ENCODE assay signal across 8 cellular contexts in the genomic region with DNA sequence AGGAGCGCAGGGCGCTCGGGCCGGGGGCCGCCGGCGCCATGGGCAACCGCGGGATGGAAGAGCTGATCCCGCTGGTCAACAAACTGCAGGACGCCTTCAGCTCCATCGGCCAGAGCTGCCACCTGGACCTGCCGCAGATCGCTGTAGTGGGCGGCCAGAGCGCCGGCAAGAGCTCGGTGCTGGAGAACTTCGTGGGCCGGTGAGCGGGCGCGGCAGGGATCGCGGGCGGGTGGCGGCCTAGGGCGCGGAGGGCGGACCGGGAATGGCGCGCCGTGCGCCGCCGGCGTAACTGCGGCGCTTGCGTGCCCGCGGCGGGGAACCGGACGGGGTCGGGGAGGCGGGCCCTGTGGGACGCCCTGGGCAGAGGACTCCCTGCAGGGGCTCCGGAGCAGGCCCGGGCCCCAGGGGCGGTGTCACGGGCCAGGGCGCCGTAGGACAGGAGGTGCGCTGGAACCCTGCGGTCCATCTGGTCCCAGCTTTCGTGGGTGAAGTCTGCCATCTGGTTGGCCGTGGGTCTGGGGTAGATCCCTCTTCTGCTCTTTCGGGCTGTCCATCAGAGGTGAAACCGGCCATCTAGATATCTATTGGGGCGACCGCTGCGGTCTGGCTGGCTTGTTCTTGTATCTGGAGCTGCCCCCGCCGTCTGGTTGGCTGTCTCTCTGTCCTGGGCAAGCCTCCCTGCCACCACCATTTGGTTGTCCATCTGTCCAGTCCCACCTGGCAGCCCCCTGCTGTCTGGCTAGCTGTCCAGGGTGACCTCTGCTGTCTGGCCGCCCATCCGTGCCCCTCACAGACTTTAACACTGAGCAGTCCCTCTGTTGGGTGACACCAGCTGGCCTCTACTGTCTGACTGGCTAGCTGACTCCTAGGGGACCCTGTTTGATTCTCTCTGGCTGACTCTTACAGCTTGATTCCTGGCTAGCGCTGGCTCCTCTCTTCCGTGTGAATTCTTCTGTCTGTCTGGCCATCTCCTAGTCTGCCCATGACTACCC. TPM values are rescaled to one million over a fixed set of nuclear protein-coding genes. Genes with fewer than 3 reads are reported as not detected.
DNase-seq lines count a peak whose midpoint lies in the region; ATAC-seq, FAIRE-seq and TF ChIP-seq lines count a peak whose summit lies in the region.

No MANE protein-coding gene starts in this region.

- H3K27me3 Mint-ChIP-seq in activated T-helper 17 cell treated with anti-CD3 and anti-CD28 coated beads, Interleukin-2, amount 50 U/mL, for 72 hours = no peaks in the 10 kb centered on the region
- H3K27me3 Mint-ChIP-seq in neural progenitor cell (ENCODE audit: insufficient read depth, low read depth) = peaks cover 2% of the 10 kb centered on the region

- H4K20me1 ChIP-seq in neural progenitor cell (ENCODE audit: low read depth) = peaks cover 43% of the 10 kb centered on the region

- H3K4me3 Mint-ChIP-seq in activated T-helper 17 cell treated with anti-CD3 and anti-CD28 coated beads, Interleukin-2, amount 50 U/mL, for 72 hours = peak overlapping the region; percentile 97
- peak overlapping the region; percentile 96 for H3K4me3 Mint-ChIP-seq in neural progenitor cell

- peak overlapping the region; percentile 96 for H3K4me2 ChIP-seq in neural progenitor cell

- peak overlapping the region; percentile 74 for H3K27ac ChIP-seq in neural progenitor cell

- peak overlapping the region; percentile 97 for H3K27ac Mint-ChIP-seq in activated T-helper 17 cell treated with anti-CD3 and anti-CD28 coated beads, Interleukin-2, amount 50 U/mL, for 72 hours
- peak overlapping the region; percentile 42 for H3K27ac Mint-ChIP-seq in neural progenitor cell

- peak; percentile 27 for DNase-seq in HCEC 1CT
- DNase-seq in NOMO-1 treated with DMSO at 0.1 percent for 48 hours (lab: John Stamatoyannopoulos, UW; ENCODE audit: unreplicated experiment) = peak; percentile 8
- DNase-seq in fibroblast of villous mesenchyme (ENCODE audit: low read depth) = peak; percentile 47
- peak; percentile 71 for DNase-seq in neural progenitor cell (ENCODE audit: low spot score)
- DNase-seq in urothelium cell line (ENCODE audit: low spot score) = peak; percentile 37

- peaks cover 11% of the 10 kb centered on the region for H3K36me3 Mint-ChIP-seq in activated T-helper 17 cell treated with anti-CD3 and anti-CD28 coated beads, Interleukin-2, amount 50 U/mL, for 72 hours (ENCODE audit: low read depth)
- peaks cover 2% of the 10 kb centered on the region for H3K36me3 Mint-ChIP-seq in neural progenitor cell

- peak overlapping the region; percentile 89 for H3K9ac ChIP-seq in neural progenitor cell

- H3K4me1 ChIP-seq in neural progenitor cell = peaks cover 10% of the 10 kb centered on the region

- no peak for FAIRE-seq in urothelium cell line (lab: Jason Lieb, UNC)

- H3K9me3 ChIP-seq in neural progenitor cell (ENCODE audit: low read depth) = no peaks in the 10 kb centered on the region

- H3K36me3 ChIP-seq in neural progenitor cell = no peaks in the 10 kb centered on the region

- no peaks in the 10 kb centered on the region for H3K27me3 ChIP-seq in neural progenitor cell

- H3K4me3 ChIP-seq in GM08714 (ENCODE audit: low read length) (peak overlapping the region; percentile 84), fibroblast of villous mesenchyme (ENCODE audit: low read depth, low read length) (peak overlapping the region; percentile 82), neural progenitor cell (peak overlapping the region; percentile 98)

- H3K4me1 Mint-ChIP-seq in activated T-helper 17 cell treated with anti-CD3 and anti-CD28 coated beads, Interleukin-2, amount 50 U/mL, for 72 hours = peaks cover 6% of the 10 kb centered on the region
- peaks cover 14% of the 10 kb centered on the region for H3K4me1 Mint-ChIP-seq in neural progenitor cell

- TF ChIP-seq CTCF in fibroblast of villous mesenchyme (IDR thresholded peaks at IDR 0.05; ENCODE audit: insufficient read depth, low read depth, low read length) = no peak
- no peak for TF ChIP-seq CTCF in neural progenitor cell (IDR thresholded peaks at IDR 0.05)

- H3F3A ChIP-seq in neural progenitor cell (ENCODE audit: low read depth) = peaks cover 11% of the 10 kb centered on the region

- peaks cover 55% of the 10 kb centered on the region for H3K79me2 ChIP-seq in neural progenitor cell (ENCODE audit: low read depth)

- H3K9me3 Mint-ChIP-seq in activated T-helper 17 cell treated with anti-CD3 and anti-CD28 coated beads, Interleukin-2, amount 50 U/mL, for 72 hours = no peaks in the 10 kb centered on the region
- H3K9me3 Mint-ChIP-seq in neural progenitor cell = no peaks in the 10 kb centered on the region

- ATAC-seq in activated T-helper 17 cell treated with anti-CD3 and anti-CD28 coated beads, Interleukin-2, amount 50 U/mL, for 72 hours (replicated peaks) = peak; percentile 12
- no peak for ATAC-seq in GM19328 (IDR thresholded peaks at IDR 0.05; ENCODE audit: unreplicated experiment)

- no peak overlapping the region for H2AFZ ChIP-seq in neural progenitor cell (replicated peaks)

RNA-seq across cellular contexts. Expression of gene DNM2, which starts 0.6 kb away (rescaled TPM):
- 100 to 1,000 TPM; 185 to 209 TPM for total RNA-seq in activated T-helper 17 cell treated with anti-CD3 and anti-CD28 coated beads, Interleukin-2, amount 50 U/mL, for 72 hours
- total RNA-seq in fibroblast of villous mesenchyme (101 and 107 TPM in 2 replicates), neural progenitor cell (ENCODE audit: low replicate concordance) (49.9 and 101 TPM in 2 replicates)

RNA-seq across cellular contexts. Expression of gene QTRT1, which starts 17.3 kb away (rescaled TPM):
- 10 to 100 TPM; 36.9 to 61.3 TPM for total RNA-seq in activated T-helper 17 cell treated with anti-CD3 and anti-CD28 coated beads, Interleukin-2, amount 50 U/mL, for 72 hours
- total RNA-seq in fibroblast of villous mesenchyme (20.6 and 25.5 TPM in 2 replicates), neural progenitor cell (ENCODE audit: low replicate concordance) (20.4 and 46.9 TPM in 2 replicates)

Comparison
In these comparisons a context has a peak if more than half of its experiments do, and no peak if none do; other contexts are left out.
1. DNase-seq: peak in every context shown above with its lines; median percentile 71 in neural progenitor cell; 47 in fibroblast of villous mesenchyme; 37 in urothelium cell line; 27 in HCEC 1CT; 8 in NOMO-1 treated with DMSO at 0.1 percent for 48 hours.